In the genomic region with DNA sequence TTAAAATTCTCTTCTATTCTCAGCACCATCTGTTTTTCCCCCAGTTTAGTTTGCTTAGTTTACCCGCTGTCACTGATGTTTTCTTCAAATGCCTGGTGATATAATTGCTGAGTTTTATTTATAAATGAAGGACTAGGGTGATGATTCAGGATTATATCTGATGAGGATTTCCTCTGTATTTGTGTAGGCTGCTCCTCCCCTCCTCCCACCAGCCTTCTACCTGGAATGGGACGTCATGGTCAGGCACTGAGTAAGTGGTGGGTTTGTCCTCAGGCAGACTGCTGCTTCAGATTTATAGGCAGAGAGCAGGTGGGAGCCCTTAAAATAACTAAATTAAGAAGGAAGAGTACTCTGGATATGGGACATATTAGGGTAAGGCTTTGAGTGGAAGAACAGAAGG, we compare ENCODE assay signal across 2 cellular contexts.
TF ChIP-seq lines count a peak whose summit lies in the region.

No MANE protein-coding gene starts in this region.

TF ChIP-seq in GM23338, 12 proteins besides CTCF, POLR2A, EP300 and RAD21 (continues in another document):
- TF ChIP-seq NANOG (IDR thresholded peaks at IDR 0.05; ENCODE audit: borderline replicate concordance) = no peak
- no peak for TF ChIP-seq CREB1 (CRISPR knock-in tag; IDR thresholded peaks at IDR 0.05; ENCODE audit: low read depth)
- no peak for TF ChIP-seq EZH2 (IDR thresholded peaks at IDR 0.05; ENCODE audit: low read depth, unreplicated experiment)
- TF ChIP-seq EZH2phosphoT487 (IDR thresholded peaks at IDR 0.05; ENCODE audit: unreplicated experiment) = no peak
- TF ChIP-seq ZNF331 (CRISPR knock-in tag; IDR thresholded peaks at IDR 0.05; ENCODE audit: low read depth) = no peak
- TF ChIP-seq, protein P1, sequence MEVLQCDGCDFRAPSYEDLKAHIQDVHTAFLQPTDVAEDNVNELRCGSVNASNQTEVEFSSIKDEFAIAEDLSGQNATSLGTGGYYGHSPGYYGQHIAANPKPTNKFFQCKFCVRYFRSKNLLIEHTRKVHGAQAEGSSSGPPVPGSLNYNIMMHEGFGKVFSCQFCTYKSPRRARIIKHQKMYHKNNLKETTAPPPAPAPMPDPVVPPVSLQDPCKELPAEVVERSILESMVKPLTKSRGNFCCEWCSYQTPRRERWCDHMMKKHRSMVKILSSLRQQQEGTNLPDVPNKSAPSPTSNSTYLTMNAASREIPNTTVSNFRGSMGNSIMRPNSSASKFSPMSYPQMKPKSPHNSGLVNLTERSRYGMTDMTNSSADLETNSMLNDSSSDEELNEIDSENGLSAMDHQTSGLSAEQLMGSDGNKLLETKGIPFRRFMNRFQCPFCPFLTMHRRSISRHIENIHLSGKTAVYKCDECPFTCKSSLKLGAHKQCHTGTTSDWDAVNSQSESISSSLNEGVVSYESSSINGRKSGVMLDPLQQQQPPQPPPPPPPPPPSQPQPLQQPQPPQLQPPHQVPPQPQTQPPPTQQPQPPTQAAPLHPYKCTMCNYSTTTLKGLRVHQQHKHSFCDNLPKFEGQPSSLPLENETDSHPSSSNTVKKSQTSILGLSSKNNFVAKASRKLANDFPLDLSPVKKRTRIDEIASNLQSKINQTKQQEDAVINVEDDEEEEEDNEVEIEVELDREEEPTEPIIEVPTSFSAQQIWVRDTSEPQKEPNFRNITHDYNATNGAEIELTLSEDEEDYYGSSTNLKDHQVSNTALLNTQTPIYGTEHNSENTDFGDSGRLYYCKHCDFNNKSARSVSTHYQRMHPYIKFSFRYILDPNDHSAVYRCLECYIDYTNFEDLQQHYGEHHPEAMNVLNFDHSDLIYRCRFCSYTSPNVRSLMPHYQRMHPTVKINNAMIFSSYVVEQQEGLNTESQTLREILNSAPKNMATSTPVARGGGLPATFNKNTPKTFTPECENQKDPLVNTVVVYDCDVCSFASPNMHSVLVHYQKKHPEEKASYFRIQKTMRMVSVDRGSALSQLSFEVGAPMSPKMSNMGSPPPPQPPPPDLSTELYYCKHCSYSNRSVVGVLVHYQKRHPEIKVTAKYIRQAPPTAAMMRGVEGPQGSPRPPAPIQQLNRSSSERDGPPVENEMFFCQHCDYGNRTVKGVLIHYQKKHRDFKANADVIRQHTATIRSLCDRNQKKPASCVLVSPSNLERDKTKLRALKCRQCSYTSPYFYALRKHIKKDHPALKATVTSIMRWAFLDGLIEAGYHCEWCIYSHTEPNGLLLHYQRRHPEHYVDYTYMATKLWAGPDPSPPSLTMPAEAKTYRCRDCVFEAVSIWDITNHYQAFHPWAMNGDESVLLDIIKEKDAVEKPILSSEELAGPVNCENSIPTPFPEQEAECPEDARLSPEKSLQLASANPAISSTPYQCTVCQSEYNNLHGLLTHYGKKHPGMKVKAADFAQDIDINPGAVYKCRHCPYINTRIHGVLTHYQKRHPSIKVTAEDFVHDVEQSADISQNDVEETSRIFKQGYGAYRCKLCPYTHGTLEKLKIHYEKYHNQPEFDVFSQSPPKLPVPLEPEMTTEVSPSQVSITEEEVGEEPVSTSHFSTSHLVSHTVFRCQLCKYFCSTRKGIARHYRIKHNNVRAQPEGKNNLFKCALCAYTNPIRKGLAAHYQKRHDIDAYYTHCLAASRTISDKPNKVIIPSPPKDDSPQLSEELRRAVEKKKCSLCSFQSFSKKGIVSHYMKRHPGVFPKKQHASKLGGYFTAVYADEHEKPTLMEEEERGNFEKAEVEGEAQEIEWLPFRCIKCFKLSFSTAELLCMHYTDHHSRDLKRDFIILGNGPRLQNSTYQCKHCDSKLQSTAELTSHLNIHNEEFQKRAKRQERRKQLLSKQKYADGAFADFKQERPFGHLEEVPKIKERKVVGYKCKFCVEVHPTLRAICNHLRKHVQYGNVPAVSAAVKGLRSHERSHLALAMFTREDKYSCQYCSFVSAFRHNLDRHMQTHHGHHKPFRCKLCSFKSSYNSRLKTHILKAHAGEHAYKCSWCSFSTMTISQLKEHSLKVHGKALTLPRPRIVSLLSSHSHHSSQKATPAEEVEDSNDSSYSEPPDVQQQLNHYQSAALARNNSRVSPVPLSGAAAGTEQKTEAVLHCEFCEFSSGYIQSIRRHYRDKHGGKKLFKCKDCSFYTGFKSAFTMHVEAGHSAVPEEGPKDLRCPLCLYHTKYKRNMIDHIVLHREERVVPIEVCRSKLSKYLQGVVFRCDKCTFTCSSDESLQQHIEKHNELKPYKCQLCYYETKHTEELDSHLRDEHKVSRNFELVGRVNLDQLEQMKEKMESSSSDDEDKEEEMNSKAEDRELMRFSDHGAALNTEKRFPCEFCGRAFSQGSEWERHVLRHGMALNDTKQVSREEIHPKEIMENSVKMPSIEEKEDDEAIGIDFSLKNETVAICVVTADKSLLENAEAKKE (CRISPR knock-in tag; IDR thresholded peaks at IDR 0.05) = no peak
- TF ChIP-seq POLR2AphosphoS5 (IDR thresholded peaks at IDR 0.05; ENCODE audit: low read depth) = no peak
- no peak for TF ChIP-seq ZNF114 (CRISPR knock-in tag; IDR thresholded peaks at IDR 0.05)
- no peak for TF ChIP-seq JUNB (IDR thresholded peaks at IDR 0.05; ENCODE audit: unreplicated experiment)
- TF ChIP-seq STAT1 (IDR thresholded peaks at IDR 0.05; ENCODE audit: unreplicated experiment) = no peak
- TF ChIP-seq, protein P2, sequence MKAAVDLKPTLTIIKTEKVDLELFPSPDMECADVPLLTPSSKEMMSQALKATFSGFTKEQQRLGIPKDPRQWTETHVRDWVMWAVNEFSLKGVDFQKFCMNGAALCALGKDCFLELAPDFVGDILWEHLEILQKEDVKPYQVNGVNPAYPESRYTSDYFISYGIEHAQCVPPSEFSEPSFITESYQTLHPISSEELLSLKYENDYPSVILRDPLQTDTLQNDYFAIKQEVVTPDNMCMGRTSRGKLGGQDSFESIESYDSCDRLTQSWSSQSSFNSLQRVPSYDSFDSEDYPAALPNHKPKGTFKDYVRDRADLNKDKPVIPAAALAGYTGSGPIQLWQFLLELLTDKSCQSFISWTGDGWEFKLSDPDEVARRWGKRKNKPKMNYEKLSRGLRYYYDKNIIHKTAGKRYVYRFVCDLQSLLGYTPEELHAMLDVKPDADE (IDR thresholded peaks at IDR 0.05) = no peak

TF ChIP-seq in endothelial cell of umbilical vein, 7 proteins besides CTCF, POLR2A, EP300 and RAD21 (continued from another document):
- TF ChIP-seq GATA2 (IDR thresholded peaks at IDR 0.05; ENCODE audit: insufficient read depth, insufficient read length, low read depth, low read length) (peak; percentile 69), JUN (IDR thresholded peaks at IDR 0.05; ENCODE audit: borderline replicate concordance, insufficient read depth, insufficient read length, low read depth) (no peak), MYC (IDR thresholded peaks at IDR 0.05; ENCODE audit: low read depth, low read length) (no peak), FOS (IDR thresholded peaks at IDR 0.05; ENCODE audit: borderline replicate concordance, insufficient read depth, low read length) (no peak), EZH2 (IDR thresholded peaks at IDR 0.05; ENCODE audit: borderline replicate concordance, low read depth, low read length, severe bottlenecking) (no peak)
- TF ChIP-seq, protein P3, sequence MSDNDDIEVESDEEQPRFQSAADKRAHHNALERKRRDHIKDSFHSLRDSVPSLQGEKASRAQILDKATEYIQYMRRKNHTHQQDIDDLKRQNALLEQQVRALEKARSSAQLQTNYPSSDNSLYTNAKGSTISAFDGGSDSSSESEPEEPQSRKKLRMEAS (IDR thresholded peaks at IDR 0.05; ENCODE audit: insufficient read depth, insufficient read length) = no peak
